18 cellular contexts compared by ENCODE assay signal in genomic region chr2:151282401-151282800, GRCh38. TPM values are rescaled to one million over a fixed set of nuclear protein-coding genes. Genes with fewer than 3 reads are reported as not detected.
DNase-seq lines count a peak whose midpoint lies in the region; ATAC-seq, FAIRE-seq and TF ChIP-seq lines count a peak whose summit lies in the region.
"Had no signal": no experiment of that assay in that cellular context is flagged by ENCODE, and none has a peak within 500 bp of the region (broad histone marks: within the 10 kb centered on the region; RNA-seq: fewer than 3 reads in every experiment).

No MANE protein-coding gene starts in this region.

- H3K9me3 ChIP-seq in HepG2 (ENCODE audit: low read length) (no peaks in the 10 kb centered on the region), right lobe of liver (no peaks in the 10 kb centered on the region), GM23248 (ENCODE audit: low read depth) (no peaks in the 10 kb centered on the region)
- no peaks in the 10 kb centered on the region for H3K9me3 ChIP-seq in CD8-positive, alpha-beta T cell (ENCODE audit: low read length)
- H3K9me3 ChIP-seq: BLaER1 had no signal

- FAIRE-seq in HepG2 (lab: Jason Lieb, UNC) = no peak
- FAIRE-seq: G401.6, GM19239 had no signal

- H2AFZ ChIP-seq in HepG2 (ENCODE audit: low read length) (no peak overlapping the region), GM23248 (no peak overlapping the region)
- H2AFZ ChIP-seq: GM23338 had no signal

- H3K79me2 ChIP-seq in HepG2 (ENCODE audit: insufficient read depth, low read length) = no peaks in the 10 kb centered on the region
- H3K79me2 ChIP-seq in GM23248 (ENCODE audit: insufficient read depth) = peaks cover 11% of the 10 kb centered on the region; the same call in 1 of the 2 replicates

- CTCF ChIA-PET in HepG2 (lab: Yijun Ruan, JAX; ENCODE audit: low intra/inter-chr PET ratio, low total read pairs) = no interaction called here
- CTCF ChIA-PET in CD8-positive, alpha-beta T cell (lab: Charles Lee) = interaction anchor here (1.0 kb wide), 1 partner anchor 155 kb away, joined by 4 read pairs; no protein-coding TSS in a partner anchor

- peaks cover 50% of the 10 kb centered on the region for H3K36me3 Mint-ChIP-seq in CD8-positive, alpha-beta T cell

- no peak for ATAC-seq in HepG2
- no peak for ATAC-seq in right lobe of liver
- ATAC-seq in CD8-positive, alpha-beta T cell = no peak
- ATAC-seq: GM23338, HCT116 had no signal

- H4K20me1 ChIP-seq in HepG2 (ENCODE audit: insufficient read depth, low read length) (no peaks in the 10 kb centered on the region), GM23248 (ENCODE audit: insufficient read depth) (no peaks in the 10 kb centered on the region)
- H4K20me1 ChIP-seq: BLaER1 had no signal

- no peaks in the 10 kb centered on the region for H3F3A ChIP-seq in GM23248 (ENCODE audit: insufficient read depth)

- in situ Hi-C loops in HepG2 (cut with HindIII; ENCODE audit: extremely low pct_ligation_motif_present, low pct_unique_long_range_greater_than_20kb) = no loop called here
- in situ Hi-C loops in GM23248 (cut with MboI) = no loop called here

- BruUV-seq in HepG2 (replicated peaks; lab: Mats Ljungman, UMichigan) = no TSS peak

- H3K9ac ChIP-seq in HepG2 (ENCODE audit: insufficient read depth, low read depth, low read length) (no peak overlapping the region), GM23248 (no peak overlapping the region)
- H3K9ac ChIP-seq: BLaER1 had no signal

- no peaks in the 10 kb centered on the region for H3K27me3 ChIP-seq in HepG2 (ENCODE audit: control insufficient read depth in 1 of 2, insufficient read depth in 2 of 2, low read length in 2 of 2)
- H3K27me3 ChIP-seq in right lobe of liver = no peaks in the 10 kb centered on the region
- no peaks in the 10 kb centered on the region for H3K27me3 ChIP-seq in CD8-positive, alpha-beta T cell (ENCODE audit: insufficient read depth, low read length)
- no peaks in the 10 kb centered on the region for H3K27me3 ChIP-seq in GM23248 (replicated peaks; ENCODE audit: insufficient read depth)
- H3K27me3 ChIP-seq: BLaER1 had no signal

- TF ChIP-seq CTCF in HepG2 (CRISPR knock-in tag; IDR thresholded peaks at IDR 0.05) (no peak), right lobe of liver (IDR thresholded peaks at IDR 0.05) (no peak)
- TF ChIP-seq CTCF in CD8-positive, alpha-beta T cell (IDR thresholded peaks at IDR 0.05) = no peak

- no peaks in the 10 kb centered on the region for H3K9me2 ChIP-seq in GM23248 (ENCODE audit: insufficient read depth)

- H3K27ac ChIP-seq in HepG2 (ENCODE audit: extremely low read length, insufficient read depth, low read length) (no peak overlapping the region), right lobe of liver (no peak overlapping the region), GM23248 (no peak overlapping the region)
- no peak overlapping the region for H3K27ac ChIP-seq in CD8-positive, alpha-beta T cell (ENCODE audit: low read depth, low read length)
- H3K27ac ChIP-seq: BLaER1, C4-2B had no signal

- TF ChIP-seq EP300 in HepG2 (IDR thresholded peaks at IDR 0.05; ENCODE audit: low read depth in 2 of 2, low read length in 2 of 2) = no peak
- no peak for TF ChIP-seq EP300 in HepG2 (CRISPR knock-in tag; IDR thresholded peaks at IDR 0.05; ENCODE audit: borderline replicate concordance)

- WGBS in HepG2 (ENCODE audit: low lambda C conversion rate) = 80% methylated on average over 4 of the region's 4 CpGs
- 74% methylated on average over 4 of the region's 4 CpGs for WGBS in right lobe of liver (ENCODE audit: insufficient coverage, low coverage, low lambda C conversion rate, missing lambda C conversion rate)
- 95 to 96% methylated on average over 4 of the region's 4 CpGs for WGBS in GM23248 (ENCODE audit: low coverage in 1 of 2, low lambda C conversion rate in 2 of 2, missing lambda C conversion rate in 2 of 2), 2 experiments

- no peaks in the 10 kb centered on the region for H3K27me3 Mint-ChIP-seq in CD8-positive, alpha-beta T cell (ENCODE audit: low read depth)
- H3K27me3 Mint-ChIP-seq: B cell; CD4-positive, CD25-positive, alpha-beta regulatory T cell had no signal

- H3K9me3 Mint-ChIP-seq in CD8-positive, alpha-beta T cell = no peaks in the 10 kb centered on the region
- H3K9me3 Mint-ChIP-seq: CD4-positive, CD25-positive, alpha-beta regulatory T cell; GM23338; H9 had no signal

- intact Hi-C loops in HepG2 (cut with micrococcal nuclease; ENCODE audit: unreplicated experiment) = no loop called here
- intact Hi-C loops in right lobe of liver (cut with DNase I) = no loop called here
- intact Hi-C loops in CD8-positive, alpha-beta T cell (cut with DNase I, micrococcal nuclease) = no loop called here

- H3K4me1 ChIP-seq in HepG2 (ENCODE audit: insufficient read depth, low read length) (no peaks in the 10 kb centered on the region), right lobe of liver (peaks cover 0 to 3% (median under 1%) of the 10 kb centered on the region in 4 donors), GM23248 (ENCODE audit: insufficient read depth) (no peaks in the 10 kb centered on the region)
- H3K4me1 ChIP-seq in CD8-positive, alpha-beta T cell (ENCODE audit: insufficient read depth, low read length) = peaks cover 13% of the 10 kb centered on the region

- POLR2A ChIA-PET in HepG2 (lab: Yijun Ruan, JAX) = no interaction called here
- POLR2A ChIA-PET in CD8-positive, alpha-beta T cell (lab: Charles Lee) = interaction anchor here (1.3 kb wide), 1 partner anchor 18 kb away, joined by 3 read pairs; no protein-coding TSS in a partner anchor

- peak overlapping the region; percentile 2 for H3K27ac Mint-ChIP-seq in CD8-positive, alpha-beta T cell
- H3K27ac Mint-ChIP-seq: B cell; CD4-positive, CD25-positive, alpha-beta regulatory T cell; GM23338; H9 had no signal

- H3K4me3 Mint-ChIP-seq in CD8-positive, alpha-beta T cell = no peak overlapping the region
- H3K4me3 Mint-ChIP-seq: B cell; CD4-positive, CD25-positive, alpha-beta regulatory T cell; GM23338; H9 had no signal

- TF ChIP-seq POLR2A in HepG2 (IDR thresholded peaks at IDR 0.05; ENCODE audit: insufficient read depth in 1 of 2, low read depth in 2 of 2, low read length in 2 of 2) (no peak), right lobe of liver (IDR thresholded peaks at IDR 0.05) (no peak)

- H3K4me1 Mint-ChIP-seq in CD8-positive, alpha-beta T cell (ENCODE audit: low read depth) = peaks cover 34% of the 10 kb centered on the region
- H3K4me1 Mint-ChIP-seq: GM23338, H9 had no signal

- no peak overlapping the region for H3K4me3 ChIP-seq in HepG2 (replicated peaks in 1 of 3; ENCODE audit: insufficient read depth in 1 of 3, low read depth in 2 of 3, low read length in 3 of 3)
- H3K4me3 ChIP-seq in right lobe of liver = no peak overlapping the region
- no peak overlapping the region for H3K4me3 ChIP-seq in CD8-positive, alpha-beta T cell (ENCODE audit: low read depth, low read length)
- no peak overlapping the region for H3K4me3 ChIP-seq in GM23248
- H3K4me3 ChIP-seq: BLaER1, GM23338 had no signal

- H3K36me3 ChIP-seq in HepG2 (replicated peaks in 1 of 2; ENCODE audit: control insufficient read depth in 1 of 2, insufficient read depth in 2 of 2, low read length in 2 of 2) (no peaks in the 10 kb centered on the region), right lobe of liver (peaks cover 0 to 48% (median 7%) of the 10 kb centered on the region in 4 donors), GM23248 (ENCODE audit: low read depth) (no peaks in the 10 kb centered on the region; the same call in 1 of the 2 replicates)
- peaks cover 18% of the 10 kb centered on the region for H3K36me3 ChIP-seq in CD8-positive, alpha-beta T cell (ENCODE audit: insufficient read depth, low read length)

- H3K4me2 ChIP-seq in HepG2 (ENCODE audit: low read depth, low read length) (no peak overlapping the region), GM23248 (ENCODE audit: unreplicated experiment) (no peak overlapping the region)
- H3K4me2 ChIP-seq: BLaER1, GM23338 had no signal

- no peak for TF ChIP-seq RAD21 in HepG2 (CRISPR knock-in tag; IDR thresholded peaks at IDR 0.05)

- DNase-seq in HepG2 (ENCODE audit: low spot score) (no peak), right lobe of liver (no peak), NCI-H69 (lab: John Stamatoyannopoulos, UW) (peak; percentile 0), GM23248 (no peak)
- no peak for DNase-seq in CD8-positive, alpha-beta T cell
- DNase-seq in activated CD4-positive, alpha-beta T cell treated with anti-CD3 and anti-CD28 coated beads, Interleukin-2, amount 50 U/mL, for 1 hour = no peak
- DNase-seq: Calu3; CD4-positive, CD25-positive, alpha-beta regulatory T cell; COR-L47; DND-41; H9 had no signal

RNA-seq across cellular contexts. Expression of gene NMI, which starts 7.1 kb away (rescaled TPM):
- total RNA-seq in HepG2 (2016; rRNA removed; fragmentation: Illumina TruSeq; extraction: Trizol) (3.9 and 4.4 TPM in 2 replicates), right lobe of liver (10 to 100 TPM in 3 of 6 experiments, 1 to 10 TPM in 3; 7.2 to 14.2 (median 10.2) TPM)
- total RNA-seq in HepG2 (2016; cell fraction: cytosol; rRNA removed; fragmentation: Illumina TruSeq; extraction: Trizol; ENCODE audit: low read depth) = 0.91 and 0.97 TPM in 2 replicates
- total RNA-seq in HepG2 (2016; cell fraction: insoluble cytoplasmic fraction; rRNA removed; fragmentation: Illumina TruSeq; extraction: Trizol) = 3.6 and 4.5 TPM in 2 replicates
- total RNA-seq in HepG2 (2016; cell fraction: membrane; rRNA removed; fragmentation: Illumina TruSeq; extraction: Trizol) = 1.5 and 1.7 TPM in 2 replicates
- total RNA-seq in HepG2 (2016; cell fraction: nucleus; rRNA removed; fragmentation: Illumina TruSeq; extraction: Trizol) = 1.8 and 2.1 TPM in 2 replicates
- polyA plus RNA-seq in HepG2 (2011; rRNA removed) (0.42 and 0.64 TPM in 2 replicates), GM23248 (2016; fragmentation: Nextera tagmentation; extraction: Ambion mirVana) (20.1 and 23.0 TPM in 2 replicates)
- 0.35 and 0.45 TPM in 2 replicates for polyA plus RNA-seq in HepG2 (2011; cell fraction: cytosol; rRNA removed)
- 0.29 and 0.57 TPM in 2 replicates for polyA plus RNA-seq in HepG2 (2011; cell fraction: nucleus; rRNA removed)
- 0.74 and 1.0 TPM in 2 replicates for polyA plus RNA-seq in HepG2 (2012)
- polyA plus RNA-seq in HepG2 (2016; cell fraction: cytosol; fragmentation: Illumina TruSeq; extraction: Trizol; ENCODE audit: low read depth) = 0.60 and 0.80 TPM in 2 replicates
- polyA plus RNA-seq in HepG2 (2016; cell fraction: insoluble cytoplasmic fraction; fragmentation: Illumina TruSeq; extraction: Trizol; ENCODE audit: low read depth) = 6.2 and 6.7 TPM in 2 replicates
- polyA plus RNA-seq in HepG2 (2016; cell fraction: membrane; fragmentation: Illumina TruSeq; extraction: Trizol; ENCODE audit: low read depth) = 0.89 and 0.91 TPM in 2 replicates
- polyA plus RNA-seq in HepG2 (2016; cell fraction: nucleus; fragmentation: Illumina TruSeq; extraction: Trizol; ENCODE audit: insufficient read depth, low read depth) = 2.8 and 3.6 TPM in 2 replicates
- polyA minus RNA-seq in HepG2 (2011; rRNA and poly(A)+ RNA removed; ENCODE audit: low replicate concordance) = 0.46 and 2.2 TPM in 2 replicates
- polyA minus RNA-seq in HepG2 (2011; cell fraction: cytosol; rRNA and poly(A)+ RNA removed) = 0.40 TPM in 1 of 2 replicates, not detected in the other
- polyA minus RNA-seq in HepG2 (2011; cell fraction: nucleus; rRNA and poly(A)+ RNA removed) = 1.5 TPM in 2 replicates
- 10 to 100 TPM; 16.9 to 18.0 TPM for total RNA-seq in CD8-positive, alpha-beta T cell
- 3.0 and 3.4 TPM in 2 replicates for total RNA-seq in GM23248 (2014; rRNA removed; shearing (Covaris generic))

RNA-seq across cellular contexts. Expression of gene RBM43, which starts 20.7 kb away (rescaled TPM):
- total RNA-seq in HepG2 (2016; rRNA removed; fragmentation: Illumina TruSeq; extraction: Trizol) = 0.31 and 0.52 TPM in 2 replicates
- total RNA-seq in HepG2 (2016; cell fraction: cytosol; rRNA removed; fragmentation: Illumina TruSeq; extraction: Trizol; ENCODE audit: low read depth) = 0.40 TPM in 1 of 2 replicates, not detected in the other
- total RNA-seq in HepG2 (2016; cell fraction: insoluble cytoplasmic fraction; rRNA removed; fragmentation: Illumina TruSeq; extraction: Trizol) = 0.61 and 1.2 TPM in 2 replicates
- 0.59 and 1.00 TPM in 2 replicates for total RNA-seq in HepG2 (2016; cell fraction: membrane; rRNA removed; fragmentation: Illumina TruSeq; extraction: Trizol)
- 1.0 and 1.8 TPM in 2 replicates for total RNA-seq in HepG2 (2016; cell fraction: nucleus; rRNA removed; fragmentation: Illumina TruSeq; extraction: Trizol)
- polyA plus RNA-seq in HepG2 (2011; rRNA removed) = 0.57 and 0.70 TPM in 2 replicates
- 0.15 and 0.38 TPM in 2 replicates for polyA plus RNA-seq in HepG2 (2011; cell fraction: cytosol; rRNA removed)
- 0.21 and 0.83 TPM in 2 replicates for polyA plus RNA-seq in HepG2 (2011; cell fraction: nucleus; rRNA removed)
- 0.35 and 0.38 TPM in 2 replicates for polyA plus RNA-seq in HepG2 (2012)
- 0.24 and 0.46 TPM in 2 replicates for polyA plus RNA-seq in HepG2 (2016; cell fraction: cytosol; fragmentation: Illumina TruSeq; extraction: Trizol; ENCODE audit: low read depth)
- polyA plus RNA-seq in HepG2 (2016; cell fraction: insoluble cytoplasmic fraction; fragmentation: Illumina TruSeq; extraction: Trizol; ENCODE audit: low read depth) = 1.4 and 1.5 TPM in 2 replicates
- 0.37 and 0.76 TPM in 2 replicates for polyA plus RNA-seq in HepG2 (2016; cell fraction: membrane; fragmentation: Illumina TruSeq; extraction: Trizol; ENCODE audit: low read depth)
- 2.0 and 2.4 TPM in 2 replicates for polyA plus RNA-seq in HepG2 (2016; cell fraction: nucleus; fragmentation: Illumina TruSeq; extraction: Trizol; ENCODE audit: insufficient read depth, low read depth)
- polyA minus RNA-seq in HepG2 (2011; rRNA and poly(A)+ RNA removed; ENCODE audit: low replicate concordance) = 0.26 and 0.65 TPM in 2 replicates
- 0.18 and 0.40 TPM in 2 replicates for polyA minus RNA-seq in HepG2 (2011; cell fraction: cytosol; rRNA and poly(A)+ RNA removed)
- 1.7 TPM in 2 replicates for polyA minus RNA-seq in HepG2 (2011; cell fraction: nucleus; rRNA and poly(A)+ RNA removed)
- total RNA-seq in right lobe of liver = 1 to 10 TPM; 2.2 to 4.2 (median 3.3) TPM
- 10 to 100 TPM; 12.1 to 12.4 TPM for total RNA-seq in CD8-positive, alpha-beta T cell
- total RNA-seq in GM23248 (2014; rRNA removed; shearing (Covaris generic)) = 6.8 and 7.3 TPM in 2 replicates
- 2.4 and 3.1 TPM in 2 replicates for polyA plus RNA-seq in GM23248 (2016; fragmentation: Nextera tagmentation; extraction: Ambion mirVana)
